ENCODE assay signal across 10 cellular contexts in genomic region chr13:23432589-23432988, GRCh38. TPM values are rescaled to one million over a fixed set of nuclear protein-coding genes. Genes with fewer than 3 reads are reported as not detected.
DNase-seq lines count a peak whose midpoint lies in the region; ATAC-seq and TF ChIP-seq lines count a peak whose summit lies in the region.
"Had no signal": no experiment of that assay in that cellular context is flagged by ENCODE, and none has a peak within 500 bp of the region (broad histone marks: within the 10 kb centered on the region; RNA-seq: fewer than 3 reads in every experiment).

No MANE protein-coding gene starts in this region.

- ATAC-seq in GM19467 (IDR thresholded peaks at IDR 0.05; ENCODE audit: unreplicated experiment) (no peak), GM18502 (IDR thresholded peaks at IDR 0.05; ENCODE audit: poor library complexity, unreplicated experiment) (no peak), HG03378 (IDR thresholded peaks at IDR 0.05; ENCODE audit: unreplicated experiment) (no peak)
- no peak for ATAC-seq in natural killer cell treated with Interleukin-12 subunit alpha and Interleukin-12 subunit beta and Interleukin-15 and Interleukin-18, amount 100 ng/mL, for 72 hours
- ATAC-seq: stimulated activated memory B cell treated with anti-CD40 and anti-IgM and Interleukin-4, amounts not matched to agents 10 μg/mL and 1 μg/mL and 100 μg/mL, for 72 hours had no signal

- POLR2A ChIA-PET in BJ (lab: Charles Lee) = no interaction called here

- H3K4me2 ChIP-seq in fibroblast of lung (ENCODE audit: extremely low read depth, insufficient read depth, low read length) = peak overlapping the region; percentile 95
- H3K4me2 ChIP-seq: PC-9 had no signal

- H3K36me3 ChIP-seq in BJ (ENCODE audit: control insufficient read depth, insufficient read depth, low read length) = no peaks in the 10 kb centered on the region
- no peaks in the 10 kb centered on the region for H3K36me3 ChIP-seq in fibroblast of lung (ENCODE audit: control insufficient read depth, insufficient read depth, low read length)

- no peaks in the 10 kb centered on the region for H3K79me2 ChIP-seq in fibroblast of lung (ENCODE audit: control insufficient read depth, insufficient read depth, low read length)

- no peak overlapping the region for H3K27ac ChIP-seq in fibroblast of lung (ENCODE audit: insufficient read depth, low read length)
- H3K27ac ChIP-seq: PC-9 had no signal

- H3K9ac ChIP-seq in fibroblast of lung (ENCODE audit: insufficient read depth, low read length) = no peak overlapping the region

- CTCF ChIA-PET in BJ (lab: Yijun Ruan, JAX) = interaction anchor here (0.9 to 1.1 kb wide), 3 partner anchors 31 to 471 kb away, joined by 3 to 5 read pairs (median 3); no protein-coding TSS in a partner anchor

- H3K9me3 Mint-ChIP-seq in osteocyte (ENCODE audit: unreplicated experiment) = no peaks in the 10 kb centered on the region
- H3K9me3 Mint-ChIP-seq in natural killer cell treated with Interleukin-12 subunit alpha and Interleukin-12 subunit beta and Interleukin-15 and Interleukin-18, amount 100 ng/mL, for 72 hours = no peaks in the 10 kb centered on the region
- H3K9me3 Mint-ChIP-seq: stimulated activated memory B cell treated with anti-CD40 and anti-IgM and Interleukin-4, amounts not matched to agents 10 μg/mL and 1 μg/mL and 100 μg/mL, for 72 hours had no signal

- TF ChIP-seq POLR2A in NB4 (IDR thresholded peaks at IDR 0.05; ENCODE audit: extremely low read depth, insufficient read length) = no peak

- TF ChIP-seq CTCF in BJ (IDR thresholded peaks at IDR 0.05; ENCODE audit: insufficient read depth, low read depth, low read length) (no peak), NB4 (IDR thresholded peaks at IDR 0.05; ENCODE audit: low read depth, low read length) (no peak), fibroblast of lung (conservative IDR thresholded peaks at IDR 0.05 in 1 of 2, IDR thresholded peaks at IDR 0.05 in 1 of 2; ENCODE audit: low read depth in 1 of 2, low read length in 2 of 2) (no peak), osteocyte (IDR thresholded peaks at IDR 0.05) (no peak)

- H3K27me3 ChIP-seq in BJ (ENCODE audit: control insufficient read depth, insufficient read depth, low read length) = no peaks in the 10 kb centered on the region
- no peaks in the 10 kb centered on the region for H3K27me3 ChIP-seq in fibroblast of lung (ENCODE audit: control insufficient read depth, insufficient read depth, low read length)

- DNase-seq in BJ (ENCODE audit: low read depth) (no peak), NB4 (ENCODE audit: low read depth) (no peak), fibroblast of lung (ENCODE audit: low read depth in 2 of 2) (peak in 1 of 2 donors; percentile 18), osteocyte (ENCODE audit: extremely low spot score, unreplicated experiment) (peak; percentile 1)
- no peak for DNase-seq in natural killer cell treated with Interleukin-12 subunit alpha and Interleukin-12 subunit beta and Interleukin-15 and Interleukin-18, amount 100 ng/mL, for 72 hours (ENCODE audit: low spot score)
- DNase-seq: PC-9 had no signal

- H4K20me1 ChIP-seq in fibroblast of lung (ENCODE audit: control insufficient read depth, extremely low read depth, insufficient read depth, low read length) = no peaks in the 10 kb centered on the region

- no peak overlapping the region for H2AFZ ChIP-seq in fibroblast of lung (ENCODE audit: low read length)
- H2AFZ ChIP-seq: PC-9 had no signal

- no peaks in the 10 kb centered on the region for H3K27me3 Mint-ChIP-seq in osteocyte (ENCODE audit: unreplicated experiment)
- peaks cover 35 to 53% of the 10 kb centered on the region in 2 donors for H3K27me3 Mint-ChIP-seq in natural killer cell treated with Interleukin-12 subunit alpha and Interleukin-12 subunit beta and Interleukin-15 and Interleukin-18, amount 100 ng/mL, for 72 hours

- no peaks in the 10 kb centered on the region for H3K9me3 ChIP-seq in fibroblast of lung (ENCODE audit: control insufficient read depth, insufficient read depth, low read depth, low read length)

- peaks cover 33% of the 10 kb centered on the region for H3K4me1 Mint-ChIP-seq in osteocyte (ENCODE audit: unreplicated experiment)
- H3K4me1 Mint-ChIP-seq in natural killer cell treated with Interleukin-12 subunit alpha and Interleukin-12 subunit beta and Interleukin-15 and Interleukin-18, amount 100 ng/mL, for 72 hours (ENCODE audit: low read depth in 2 of 2) = peaks cover 0 to 10% of the 10 kb centered on the region in 2 donors

- peak overlapping the region; percentile 63 for H3K4me3 Mint-ChIP-seq in osteocyte (ENCODE audit: unreplicated experiment)
- no peak overlapping the region for H3K4me3 Mint-ChIP-seq in natural killer cell treated with Interleukin-12 subunit alpha and Interleukin-12 subunit beta and Interleukin-15 and Interleukin-18, amount 100 ng/mL, for 72 hours
- H3K4me3 Mint-ChIP-seq: stimulated activated memory B cell treated with anti-CD40 and anti-IgM and Interleukin-4, amounts not matched to agents 10 μg/mL and 1 μg/mL and 100 μg/mL, for 72 hours had no signal

- H3K4me3 ChIP-seq in BJ (ENCODE audit: low read depth, low read length) = peak overlapping the region; percentile 86
- H3K4me3 ChIP-seq in NB4 (ENCODE audit: low read depth, low read length) = peak overlapping the region; percentile 69
- peak overlapping the region; percentile 76 to 97 (median 88) for H3K4me3 ChIP-seq in fibroblast of lung (replicated peaks in 1 of 4; ENCODE audit: control extremely low read depth in 1 of 4, insufficient read depth in 1 of 4, low read depth in 3 of 4, low read length in 4 of 4)
- H3K4me3 ChIP-seq: PC-9 had no signal

- no peaks in the 10 kb centered on the region for H3K36me3 Mint-ChIP-seq in osteocyte (ENCODE audit: unreplicated experiment)
- no peaks in the 10 kb centered on the region for H3K36me3 Mint-ChIP-seq in natural killer cell treated with Interleukin-12 subunit alpha and Interleukin-12 subunit beta and Interleukin-15 and Interleukin-18, amount 100 ng/mL, for 72 hours
- H3K36me3 Mint-ChIP-seq: stimulated activated memory B cell treated with anti-CD40 and anti-IgM and Interleukin-4, amounts not matched to agents 10 μg/mL and 1 μg/mL and 100 μg/mL, for 72 hours had no signal

- H3K4me1 ChIP-seq in fibroblast of lung (ENCODE audit: control insufficient read depth, extremely low read depth, insufficient read depth, low read length) = peaks cover 8% of the 10 kb centered on the region

- peak overlapping the region; percentile 2 for H3K27ac Mint-ChIP-seq in osteocyte (ENCODE audit: unreplicated experiment)
- H3K27ac Mint-ChIP-seq in natural killer cell treated with Interleukin-12 subunit alpha and Interleukin-12 subunit beta and Interleukin-15 and Interleukin-18, amount 100 ng/mL, for 72 hours = no peak overlapping the region
- H3K27ac Mint-ChIP-seq: stimulated activated memory B cell treated with anti-CD40 and anti-IgM and Interleukin-4, amounts not matched to agents 10 μg/mL and 1 μg/mL and 100 μg/mL, for 72 hours had no signal

RNA-seq across cellular contexts. Expression of gene SACS, which starts 0.9 kb away (rescaled TPM):
- polyA plus RNA-seq in BJ (2011; rRNA removed) (17.0 and 23.1 TPM in 2 replicates), fibroblast of lung (41.9 and 43.1 TPM in 2 replicates)
- 117 and 141 TPM in 2 replicates for polyA minus RNA-seq in BJ (2011; rRNA and poly(A)+ RNA removed)
- total RNA-seq in fibroblast of lung (61.9 and 94.5 TPM in 2 replicates), osteocyte (32.1 and 33.6 TPM in 2 replicates)
- 28.6 and 35.0 TPM in 2 replicates for polyA plus RNA-seq in fibroblast of lung (2012)
- 208 and 246 TPM in 2 replicates for polyA minus RNA-seq in fibroblast of lung (ENCODE audit: low replicate concordance)
- total RNA-seq in natural killer cell treated with Interleukin-12 subunit alpha and Interleukin-12 subunit beta and Interleukin-15 and Interleukin-18, amount 100 ng/mL, for 72 hours = 10 to 100 TPM; 28.2 to 65.5 TPM
